Comparison of ENCODE assay signal across 8 cellular contexts in genomic region chr9:130997925-130998595, GRCh38. TPM values are rescaled to one million over a fixed set of nuclear protein-coding genes. Genes with fewer than 3 reads are reported as not detected.
DNase-seq lines count a peak whose midpoint lies in the region; ATAC-seq, FAIRE-seq and TF ChIP-seq lines count a peak whose summit lies in the region.

No MANE protein-coding gene starts in this region.

- no peaks in the 10 kb centered on the region for H3K36me3 ChIP-seq in osteoblast (ENCODE audit: insufficient read depth, low read length)

- ATAC-seq in GM18517 (IDR thresholded peaks at IDR 0.05; ENCODE audit: unreplicated experiment) (no peak), HG03097 (IDR thresholded peaks at IDR 0.05; ENCODE audit: low FRiP score, unreplicated experiment) (no peak)

- no peaks in the 10 kb centered on the region for H3K79me2 ChIP-seq in osteoblast (ENCODE audit: insufficient read depth, low read length)

- no peak overlapping the region for H2AFZ ChIP-seq in osteoblast (ENCODE audit: low read length)

- FAIRE-seq in GM12891 (lab: Jason Lieb, UNC): no peak

- no peak for TF ChIP-seq POLR2A in GM12891 (IDR thresholded peaks at IDR 0.05; ENCODE audit: low read depth, low read length)

- no peaks in the 10 kb centered on the region for H3K9me3 ChIP-seq in osteoblast (ENCODE audit: low read depth, low read length)

- peaks cover 30% of the 10 kb centered on the region for H3K27me3 ChIP-seq in osteoblast (ENCODE audit: insufficient read depth, low read length)

- H3K4me2 ChIP-seq in osteoblast (ENCODE audit: insufficient read depth, low read length): no peak overlapping the region

- peak; percentile 76 for TF ChIP-seq CTCF in osteoblast (IDR thresholded peaks at IDR 0.05; ENCODE audit: extremely low read depth, low read depth, low read length)

- DNase-seq in AG08396 (ENCODE audit: low spot score) (peak; percentile 93), GM12891 (ENCODE audit: insufficient read length, low spot score) (peak; percentile 89), NCI-H460 (ENCODE audit: extremely low read depth, low read depth) (peak; percentile 78), fibroblast of the conjunctiva (ENCODE audit: low read depth) (peak; percentile 26), osteoblast (ENCODE audit: insufficient read length, low spot score, missing footprints) (peak; percentile 99)
- peak; percentile 87 for DNase-seq in activated CD8-positive, alpha-beta memory T cell treated with anti-CD3 and anti-CD28 coated beads, Interleukin-2, amount 50 U/mL, for 48 hours

- no peaks in the 10 kb centered on the region for H4K20me1 ChIP-seq in osteoblast (ENCODE audit: insufficient read depth, low read length)

- no peaks in the 10 kb centered on the region for H3K4me1 ChIP-seq in osteoblast (ENCODE audit: insufficient read depth, low read length)

- no peak overlapping the region for H3K27ac ChIP-seq in osteoblast (ENCODE audit: low read depth, low read length)

- no peak overlapping the region for H3K4me3 ChIP-seq in osteoblast (ENCODE audit: insufficient read depth, low read length)

TF ChIP-seq in GM12891, 5 proteins besides CTCF, POLR2A, EP300 and RAD21:
- TF ChIP-seq POLR2AphosphoS5 (IDR thresholded peaks at IDR 0.05; ENCODE audit: low read depth, low read length) (no peak), POU2F2 (IDR thresholded peaks at IDR 0.05; ENCODE audit: low read depth, low read length) (no peak), PAX5 (IDR thresholded peaks at IDR 0.05; ENCODE audit: insufficient read depth, low read length, severe bottlenecking) (no peak), SPI1 (IDR thresholded peaks at IDR 0.05; ENCODE audit: low read depth, low read length) (no peak), TAF1 (IDR thresholded peaks at IDR 0.05; ENCODE audit: low read depth, low read length) (no peak)

RNA-seq across cellular contexts. Expression of gene LAMC3, which starts 10.9 kb away (rescaled TPM):
- not detected for polyA plus RNA-seq in GM12891 (2012; ENCODE audit: low read depth, missing spikeins)
- total RNA-seq in NCI-H460 (2014; rRNA removed; shearing (Covaris generic)): 8.9 and 9.2 TPM in 2 replicates
- 47.8 and 82.2 TPM in 2 replicates for polyA plus RNA-seq in NCI-H460 (2014; cell fraction: nucleus; rRNA removed)
- total RNA-seq in osteoblast: under 0.01 TPM in 1 of 2 replicates, not detected in the other

RNA-seq across cellular contexts. Expression of gene FIBCD1, which starts 59.0 kb away (rescaled TPM):
- polyA plus RNA-seq in GM12891 (2012; ENCODE audit: low read depth, missing spikeins): 0.06 TPM
- 14.3 and 14.6 TPM in 2 replicates for total RNA-seq in NCI-H460 (2014; rRNA removed; shearing (Covaris generic))
- polyA plus RNA-seq in NCI-H460 (2014; cell fraction: nucleus; rRNA removed): 8.3 and 10.0 TPM in 2 replicates
- total RNA-seq in osteoblast: 5.1 and 5.3 TPM in 2 replicates

Comparison
In these comparisons a context has a peak if more than half of its experiments do, and no peak if none do; other contexts are left out.
1. DNase-seq: peak in every context shown above with its lines; median percentile 99 in osteoblast; 93 in AG08396; 89 in GM12891; 87 in activated CD8-positive, alpha-beta memory T cell treated with anti-CD3 and anti-CD28 coated beads, Interleukin-2, amount 50 U/mL, for 48 hours; 78 in NCI-H460; 26 in fibroblast of the conjunctiva.